Comparison of ENCODE assay signal across 27 cellular contexts in genomic region chr10:43795093-43795492, GRCh38.
"Had no signal": no experiment of that assay in that cellular context is flagged by ENCODE, and none has a peak within 500 bp of the region (broad histone marks: within the 10 kb centered on the region; RNA-seq: fewer than 3 reads in every experiment).

No MANE protein-coding gene starts in this region.

- H3K4me1 ChIP-seq: pancreas, prostate gland, stomach, thyroid gland, transverse colon, upper lobe of left lung had no signal

- H3K9me3 ChIP-seq: left lung, mucosa of descending colon, pancreas, prostate gland, stomach, testis, thyroid gland, transverse colon, upper lobe of left lung had no signal

- H3K4me3 ChIP-seq: left lung, lung, mucosa of descending colon, pancreas, prostate gland, skin epidermis, stomach, testis, thyroid gland, transverse colon, upper lobe of left lung had no signal

- H3K36me3 ChIP-seq: left lung, pancreas, prostate gland, stomach, thyroid gland, transverse colon, upper lobe of left lung had no signal

- FAIRE-seq: keratinocyte, pancreas had no signal

- H3K27me3 ChIP-seq: left lung, pancreas, stomach, testis, thyroid gland, transverse colon, upper lobe of left lung had no signal

- DNase-seq: hippocampal formation; kidney glomerular epithelial cell; left cardiac atrium; midbrain; mucosa of descending colon; naive thymus-derived CD4-positive, alpha-beta T cell; nucleus accumbens; posterior cingulate gyrus; retina; stimulated activated CD4-positive, alpha-beta T cell treated with anti-CD3 and anti-CD28 coated beads, Interleukin-12 subunit alpha, Interleukin-12 subunit beta, amount 100 ng/mL, for 4 hours; stimulated activated CD4-positive, alpha-beta T cell treated with anti-CD3 and anti-CD28 coated beads, Interleukin-15, amount 100 ng/mL, for 24 hours; stimulated activated CD4-positive, alpha-beta T cell treated with anti-CD3 and anti-CD28 coated beads, Interleukin-2, amount 100 ng/mL, for 24 hours; stimulated activated CD4-positive, alpha-beta T cell treated with anti-CD3 and anti-CD28 coated beads, Interleukin-4, amount 100 ng/mL, for 1 hour; stimulated activated naive B cell treated with anti-CD40 and anti-IgM and Interleukin-4, amounts not matched to agents 10 μg/mL and 1 μg/mL and 100 μg/mL, for 72 hours; stimulated activated naive CD8-positive, alpha-beta T cell treated with anti-CD3 and anti-CD28 coated beads, Interleukin-15, Interleukin-2, amounts not matched to agents 100 U/mL and 50 U/mL, for 24 hours; stomach; thyroid gland; transverse colon; upper lobe of left lung had no signal

- H3K27ac ChIP-seq: left lung, pancreas, prostate gland, skin epidermis, stomach, testis, thyroid gland, transverse colon, upper lobe of left lung had no signal

- ATAC-seq: mucosa of descending colon; naive thymus-derived CD4-positive, alpha-beta T cell; natural killer cell treated with Interleukin-12 subunit alpha and Interleukin-12 subunit beta and Interleukin-15 and Interleukin-18, amount 100 ng/mL, for 72 hours; stimulated activated naive B cell treated with anti-CD40 and anti-IgM and Interleukin-4, amounts not matched to agents 10 μg/mL and 1 μg/mL and 100 μg/mL, for 72 hours; stimulated activated naive CD8-positive, alpha-beta T cell treated with anti-CD3 and anti-CD28 coated beads, Interleukin-15, Interleukin-2, amounts not matched to agents 100 U/mL and 50 U/mL, for 24 hours had no signal
